In the genomic region with DNA sequence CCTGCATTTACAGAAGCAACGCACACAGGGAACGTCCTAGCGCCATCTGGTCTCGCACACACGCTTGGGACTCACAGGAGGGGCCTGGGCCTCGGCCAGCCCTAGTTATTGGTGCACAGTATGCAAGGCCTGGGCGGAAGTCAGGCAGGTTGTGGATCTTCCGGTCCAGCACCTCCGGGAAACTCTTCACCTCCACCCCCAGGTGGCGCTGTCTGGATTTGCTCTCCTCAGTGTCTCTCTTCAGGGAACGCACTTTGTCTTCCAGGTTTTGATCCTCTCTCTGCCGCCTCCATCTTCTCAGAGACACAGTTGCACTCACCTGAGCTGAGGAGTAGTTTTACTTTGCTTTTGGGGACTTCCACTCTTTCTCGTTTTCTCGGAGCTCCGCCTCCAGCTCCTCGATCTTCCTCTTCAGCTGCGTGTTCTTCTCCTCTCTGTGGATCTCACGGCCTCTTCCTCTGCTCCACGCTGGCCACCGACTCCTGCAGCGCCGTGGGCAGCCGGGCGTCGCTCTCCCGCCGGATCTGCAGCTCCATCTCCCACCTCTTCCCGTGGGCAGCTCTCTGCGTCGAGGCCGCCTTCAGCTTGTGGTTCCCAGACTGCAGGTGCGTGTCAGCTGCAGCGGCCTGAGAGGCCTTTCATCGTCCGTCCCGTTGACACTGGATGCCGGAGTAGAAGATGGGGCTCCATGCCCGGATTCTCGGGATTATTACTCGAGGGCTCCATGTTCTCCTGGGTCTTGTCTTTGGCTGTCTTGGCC, we compare ENCODE assay signal across 8 cellular contexts.
DNase-seq lines count a peak whose midpoint lies in the region; ATAC-seq and TF ChIP-seq lines count a peak whose summit lies in the region.

No MANE protein-coding gene starts in this region.

- H3K27me3 Mint-ChIP-seq in CD4-positive, CD25-positive, alpha-beta regulatory T cell: peaks cover 12% of the 10 kb centered on the region
- peaks cover 20% of the 10 kb centered on the region for H3K27me3 Mint-ChIP-seq in activated CD4-positive, alpha-beta T cell treated with anti-CD3 and anti-CD28 coated beads, Interleukin-2, amount 10 ng/mL, durations not matched to agents 7 days and 5 days

- TF ChIP-seq EP300 in Ishikawa (IDR thresholded peaks at IDR 0.05; ENCODE audit: borderline replicate concordance): no peak

- H3K27ac ChIP-seq in CD4-positive, CD25-positive, alpha-beta regulatory T cell (ENCODE audit: insufficient read depth, low read length, poor library complexity, severe bottlenecking): no peak overlapping the region
- H3K27ac ChIP-seq in lower lobe of right lung: no peak overlapping the region

- in situ Hi-C loops in GM13977 (cut with MboI; ENCODE audit: low pct_unique_long_range_greater_than_20kb, low sequenced_read_pairs, unreplicated experiment): no loop called here

- H3K4me1 ChIP-seq in CD4-positive, CD25-positive, alpha-beta regulatory T cell (ENCODE audit: control insufficient read depth, insufficient read depth, low read length, poor library complexity, severe bottlenecking): no peaks in the 10 kb centered on the region
- H3K4me1 ChIP-seq in lower lobe of right lung: no peaks in the 10 kb centered on the region

- CTCF ChIA-PET in activated CD4-positive, alpha-beta T cell treated with anti-CD3 and anti-CD28 coated beads, Interleukin-2, amount 10 ng/mL, durations not matched to agents 7 days and 5 days (lab: Charles Lee): interaction anchor here (1.0 to 1.1 kb wide), 2 partner anchors 10 to 16 kb away, joined by 3 to 4 read pairs; no protein-coding TSS in a partner anchor

- intact Hi-C loops in lower lobe of right lung (cut with DNase I): no loop called here

- no peak overlapping the region for H3K27ac Mint-ChIP-seq in CD4-positive, CD25-positive, alpha-beta regulatory T cell
- no peak overlapping the region for H3K27ac Mint-ChIP-seq in activated CD4-positive, alpha-beta T cell treated with anti-CD3 and anti-CD28 coated beads, Interleukin-2, amount 10 ng/mL, durations not matched to agents 7 days and 5 days

- peak; percentile 39 to 53 for ATAC-seq in CD4-positive, CD25-positive, alpha-beta regulatory T cell (ENCODE audit: low read depth in 2 of 2)
- ATAC-seq in lower lobe of right lung: peak in 1 of 2 donors; percentile 57
- ATAC-seq in HG02840 (IDR thresholded peaks at IDR 0.05; ENCODE audit: low FRiP score, unreplicated experiment): no peak
- ATAC-seq in GM18520 (IDR thresholded peaks at IDR 0.05; ENCODE audit: unreplicated experiment): no peak

- H3K36me3 Mint-ChIP-seq in CD4-positive, CD25-positive, alpha-beta regulatory T cell: no peaks in the 10 kb centered on the region
- H3K36me3 Mint-ChIP-seq in activated CD4-positive, alpha-beta T cell treated with anti-CD3 and anti-CD28 coated beads, Interleukin-2, amount 10 ng/mL, durations not matched to agents 7 days and 5 days (ENCODE audit: low read depth): no peaks in the 10 kb centered on the region

- H3K9me3 ChIP-seq in CD4-positive, CD25-positive, alpha-beta regulatory T cell (ENCODE audit: control insufficient read depth in 2 of 2, low read length in 2 of 2): no peaks in the 10 kb centered on the region
- no peaks in the 10 kb centered on the region for H3K9me3 ChIP-seq in lower lobe of right lung

- H3K4me3 ChIP-seq in CD4-positive, CD25-positive, alpha-beta regulatory T cell (ENCODE audit: low read depth, low read length): no peak overlapping the region
- H3K4me3 ChIP-seq in lower lobe of right lung: no peak overlapping the region

- H3K4me1 Mint-ChIP-seq in CD4-positive, CD25-positive, alpha-beta regulatory T cell: peaks cover 0 to 4% (median 0%) of the 10 kb centered on the region in 4 donors
- H3K4me1 Mint-ChIP-seq in activated CD4-positive, alpha-beta T cell treated with anti-CD3 and anti-CD28 coated beads, Interleukin-2, amount 10 ng/mL, durations not matched to agents 7 days and 5 days: no peaks in the 10 kb centered on the region

- POLR2A ChIA-PET in activated CD4-positive, alpha-beta T cell treated with anti-CD3 and anti-CD28 coated beads, Interleukin-2, amount 10 ng/mL, durations not matched to agents 7 days and 5 days (lab: Charles Lee): interaction anchor here (0.6 kb wide), 1 partner anchor 15 kb away, joined by 4 read pairs; no protein-coding TSS in a partner anchor

- TF ChIP-seq CTCF in lower lobe of right lung (IDR thresholded peaks at IDR 0.05): peak; percentile 47
- no peak for TF ChIP-seq CTCF in GM13977 (IDR thresholded peaks at IDR 0.05; ENCODE audit: extremely low read depth, insufficient read depth, missing control alignments)

- TF ChIP-seq RAD21 in Ishikawa (IDR thresholded peaks at IDR 0.05; ENCODE audit: low read depth): peak; percentile 16; the same call in 1 of the 2 replicates

- no peaks in the 10 kb centered on the region for H3K36me3 ChIP-seq in CD4-positive, CD25-positive, alpha-beta regulatory T cell (ENCODE audit: control insufficient read depth, insufficient read depth, low read length)
- H3K36me3 ChIP-seq in lower lobe of right lung: no peaks in the 10 kb centered on the region

- peak; percentile 24 to 54 (median 36) for DNase-seq in CD4-positive, CD25-positive, alpha-beta regulatory T cell
- DNase-seq in activated CD4-positive, alpha-beta T cell treated with anti-CD3 and anti-CD28 coated beads, Interleukin-2, amount 10 ng/mL, durations not matched to agents 7 days and 5 days: peak; percentile 71
- DNase-seq in lower lobe of right lung: no peak
- no peak for DNase-seq in NCI-H510A treated with DMSO at 0.1 percent for 48 hours (lab: John Stamatoyannopoulos, UW)
- DNase-seq in GM13977 (ENCODE audit: low spot score): no peak

- no peaks in the 10 kb centered on the region for H3K27me3 ChIP-seq in CD4-positive, CD25-positive, alpha-beta regulatory T cell (ENCODE audit: control insufficient read depth, insufficient read depth, low read length)
- peaks cover 8% of the 10 kb centered on the region for H3K27me3 ChIP-seq in lower lobe of right lung (ENCODE audit: low read depth)

- peaks cover 0 to 2% (median 0%) of the 10 kb centered on the region in 7 donors for H3K9me3 Mint-ChIP-seq in CD4-positive, CD25-positive, alpha-beta regulatory T cell
- no peaks in the 10 kb centered on the region for H3K9me3 Mint-ChIP-seq in activated CD4-positive, alpha-beta T cell treated with anti-CD3 and anti-CD28 coated beads, Interleukin-2, amount 10 ng/mL, durations not matched to agents 7 days and 5 days

- H3K4me3 Mint-ChIP-seq in CD4-positive, CD25-positive, alpha-beta regulatory T cell: peak overlapping the region in 1 of 4 donors; percentile 64
- no peak overlapping the region for H3K4me3 Mint-ChIP-seq in activated CD4-positive, alpha-beta T cell treated with anti-CD3 and anti-CD28 coated beads, Interleukin-2, amount 10 ng/mL, durations not matched to agents 7 days and 5 days

TF ChIP-seq in Ishikawa, 13 proteins besides CTCF, POLR2A, EP300 and RAD21:
- TF ChIP-seq YY1 (IDR thresholded peaks at IDR 0.05; ENCODE audit: low read depth) (no peak), NFIC (IDR thresholded peaks at IDR 0.05) (no peak)
- TF ChIP-seq, protein P1, sequence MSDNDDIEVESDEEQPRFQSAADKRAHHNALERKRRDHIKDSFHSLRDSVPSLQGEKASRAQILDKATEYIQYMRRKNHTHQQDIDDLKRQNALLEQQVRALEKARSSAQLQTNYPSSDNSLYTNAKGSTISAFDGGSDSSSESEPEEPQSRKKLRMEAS (IDR thresholded peaks at IDR 0.05): no peak
TF ChIP-seq in Ishikawa: peak in this region for 0.

Comparison
In these comparisons a context has a peak if more than half of its experiments do, and no peak if none do; other contexts are left out.
1. ATAC-seq: peak in CD4-positive, CD25-positive, alpha-beta regulatory T cell (2 of 2); none in HG02840 (single experiment) and GM18520 (single experiment).
2. DNase-seq: peak in CD4-positive, CD25-positive, alpha-beta regulatory T cell (3 of 3) and activated CD4-positive, alpha-beta T cell treated with anti-CD3 and anti-CD28 coated beads, Interleukin-2, amount 10 ng/mL, durations not matched to agents 7 days and 5 days (single experiment); none in lower lobe of right lung (single experiment), NCI-H510A treated with DMSO at 0.1 percent for 48 hours (single experiment) and GM13977 (single experiment).